In genomic region chr7:84073476-84073875, GRCh38 we compare ENCODE assay signal across 14 cellular contexts.
DNase-seq lines count a peak whose midpoint lies in the region; ATAC-seq, FAIRE-seq and TF ChIP-seq lines count a peak whose summit lies in the region.
"Had no signal": no experiment of that assay in that cellular context is flagged by ENCODE, and none has a peak within 500 bp of the region (broad histone marks: within the 10 kb centered on the region; RNA-seq: fewer than 3 reads in every experiment).

No MANE protein-coding gene starts in this region.

- no TSS peak for BruUV-seq in HepG2 (replicated peaks; lab: Mats Ljungman, UMichigan)

- FAIRE-seq in HepG2 (lab: Jason Lieb, UNC), result no peak

- TF ChIP-seq POLR2A in HepG2 (IDR thresholded peaks at IDR 0.05; ENCODE audit: insufficient read depth in 1 of 2, low read depth in 2 of 2, low read length in 2 of 2) (no peak), right lobe of liver (IDR thresholded peaks at IDR 0.05) (no peak), Peyer's patch (IDR thresholded peaks at IDR 0.05) (no peak)

- in situ Hi-C loops in HepG2 (cut with HindIII; ENCODE audit: extremely low pct_ligation_motif_present, low pct_unique_long_range_greater_than_20kb), result no loop called here

- no peaks in the 10 kb centered on the region for H3K79me2 ChIP-seq in HepG2 (ENCODE audit: insufficient read depth, low read length)

- intact Hi-C loops in HepG2 (cut with micrococcal nuclease; ENCODE audit: unreplicated experiment), result loop anchor here (5.0 kb wide), 1 partner anchor 96 kb away; no protein-coding TSS in a partner anchor
- intact Hi-C loops in right lobe of liver (cut with DNase I), result no loop called here

- no peaks in the 10 kb centered on the region for H3K9me3 ChIP-seq in HepG2 (ENCODE audit: low read length)
- no peaks in the 10 kb centered on the region for H3K9me3 ChIP-seq in right lobe of liver
- H3K9me3 ChIP-seq in Peyer's patch, result no peaks in the 10 kb centered on the region
- H3K9me3 ChIP-seq: ascending aorta, lower lobe of right lung, testis had no signal

- H4K20me1 ChIP-seq in HepG2 (ENCODE audit: insufficient read depth, low read length), result no peaks in the 10 kb centered on the region

- H3K4me1 ChIP-seq in HepG2 (ENCODE audit: insufficient read depth, low read length) (peaks cover 11% of the 10 kb centered on the region), right lobe of liver (no peaks in the 10 kb centered on the region), Peyer's patch (no peaks in the 10 kb centered on the region)
- H3K4me1 ChIP-seq: ascending aorta, lower lobe of right lung, testis had no signal

- H3K4me3 ChIP-seq in HepG2 (replicated peaks in 1 of 3; ENCODE audit: insufficient read depth in 1 of 3, low read depth in 2 of 3, low read length in 3 of 3) (no peak overlapping the region), right lobe of liver (no peak overlapping the region), Peyer's patch (no peak overlapping the region)
- H3K4me3 ChIP-seq: ascending aorta, lower lobe of right lung, testis had no signal

- TF ChIP-seq CTCF in HepG2 (CRISPR knock-in tag; IDR thresholded peaks at IDR 0.05) (no peak), right lobe of liver (IDR thresholded peaks at IDR 0.05) (no peak), Peyer's patch (IDR thresholded peaks at IDR 0.05) (no peak)

- no peak overlapping the region for H3K4me2 ChIP-seq in HepG2 (ENCODE audit: low read depth, low read length)

- H3K9ac ChIP-seq in HepG2 (ENCODE audit: insufficient read depth, low read depth, low read length), result no peak overlapping the region

- no peak for ATAC-seq in HepG2
- ATAC-seq in right lobe of liver, result no peak
- no peak for ATAC-seq in GM21390 (IDR thresholded peaks at IDR 0.05; ENCODE audit: unreplicated experiment)
- ATAC-seq: lower lobe of right lung, natural killer cell had no signal

- no peak overlapping the region for H3K27ac ChIP-seq in HepG2 (ENCODE audit: extremely low read length, insufficient read depth, low read length)
- H3K27ac ChIP-seq in right lobe of liver, result no peak overlapping the region
- H3K27ac ChIP-seq in Peyer's patch, result no peak overlapping the region
- H3K27ac ChIP-seq: ascending aorta, lower lobe of right lung, testis had no signal

- TF ChIP-seq EP300 in HepG2 (IDR thresholded peaks at IDR 0.05; ENCODE audit: low read depth in 2 of 2, low read length in 2 of 2) (peak in 1 of 2 experiments; percentile 46; a peak in 1 of 4 replicates), HepG2 (CRISPR knock-in tag; IDR thresholded peaks at IDR 0.05; ENCODE audit: borderline replicate concordance) (no peak)

- no peaks in the 10 kb centered on the region for H3K27me3 ChIP-seq in HepG2 (ENCODE audit: control insufficient read depth in 1 of 2, insufficient read depth in 2 of 2, low read length in 2 of 2)
- H3K27me3 ChIP-seq in right lobe of liver, result no peaks in the 10 kb centered on the region
- H3K27me3 ChIP-seq in Peyer's patch, result no peaks in the 10 kb centered on the region
- H3K27me3 ChIP-seq: ascending aorta, testis had no signal

- TF ChIP-seq RAD21 in HepG2 (CRISPR knock-in tag; IDR thresholded peaks at IDR 0.05), result no peak

- WGBS in HepG2 (ENCODE audit: low lambda C conversion rate), result 0% methylated on average over 2 of the region's 2 CpGs
- 18% methylated on average over 2 of the region's 2 CpGs for WGBS in right lobe of liver (ENCODE audit: insufficient coverage, low coverage, low lambda C conversion rate, missing lambda C conversion rate)

- H3K36me3 ChIP-seq in HepG2 (replicated peaks in 1 of 2; ENCODE audit: control insufficient read depth in 1 of 2, insufficient read depth in 2 of 2, low read length in 2 of 2) (no peaks in the 10 kb centered on the region), right lobe of liver (no peaks in the 10 kb centered on the region), Peyer's patch (no peaks in the 10 kb centered on the region)
- H3K36me3 ChIP-seq: ascending aorta, lower lobe of right lung had no signal

- peak; percentile 44 for DNase-seq in HepG2 (ENCODE audit: low spot score)
- DNase-seq in right lobe of liver, result no peak
- DNase-seq in SKM-1 (lab: John Stamatoyannopoulos, UW; ENCODE audit: unreplicated experiment), result peak; percentile 20
- peak; percentile 83 for DNase-seq in fibroblast of peridontal ligament (ENCODE audit: extremely low read depth)
- no peak for DNase-seq in Peyer's patch
- DNase-seq in mucosa of gallbladder (ENCODE audit: low spot score), result no peak
- DNase-seq in germinal center (ENCODE audit: low spot score), result no peak
- DNase-seq: lower lobe of right lung; natural killer cell; NCI-H1105; stimulated activated CD4-positive, alpha-beta T cell treated with anti-CD3 and anti-CD28 coated beads, Interleukin-1b, Interleukin-23, amount 100 ng/mL, for 48 hours; testis had no signal

- POLR2A ChIA-PET in HepG2 (lab: Yijun Ruan, JAX), result no interaction called here

- no peak overlapping the region for H2AFZ ChIP-seq in HepG2 (ENCODE audit: low read length)

- CTCF ChIA-PET in HepG2 (lab: Yijun Ruan, JAX; ENCODE audit: low intra/inter-chr PET ratio, low total read pairs), result no interaction called here

TF ChIP-seq in HepG2, 621 proteins besides CTCF, POLR2A, EP300 and RAD21 (continues in another document):
- TF ChIP-seq SPEN (CRISPR knock-in tag; IDR thresholded peaks at IDR 0.05; ENCODE audit: low read depth) (no peak), ZSCAN25 (CRISPR knock-in tag; IDR thresholded peaks at IDR 0.05) (no peak), TCF7 (IDR thresholded peaks at IDR 0.05; ENCODE audit: low read depth) (0 out of 2 replicates have a peak, but pooled peaks have one; percentile 21), MBNL3 (CRISPR knock-in tag; conservative IDR thresholded peaks at IDR 0.05) (no peak), CREB1 (IDR thresholded peaks at IDR 0.05) (no peak), CREB1 (CRISPR knock-in tag; IDR thresholded peaks at IDR 0.05) (no peak), ZNF850 (CRISPR knock-in tag; conservative IDR thresholded peaks at IDR 0.05) (no peak), HOXD1 (CRISPR knock-in tag; IDR thresholded peaks at IDR 0.05) (no peak), ZNF343 (CRISPR knock-in tag; IDR thresholded peaks at IDR 0.05) (no peak), GATAD2A (CRISPR knock-in tag; IDR thresholded peaks at IDR 0.05) (peak; percentile 23; the same call in 1 of the 2 replicates), CEBPG (CRISPR knock-in tag; IDR thresholded peaks at IDR 0.05) (peak; percentile 46; the same call in 1 of the 2 replicates), ZFX (CRISPR knock-in tag; IDR thresholded peaks at IDR 0.05; ENCODE audit: low read depth) (no peak), SAFB2 (CRISPR knock-in tag; IDR thresholded peaks at IDR 0.05; ENCODE audit: borderline replicate concordance, low read depth) (no peak)
- TF ChIP-seq, protein P1, sequence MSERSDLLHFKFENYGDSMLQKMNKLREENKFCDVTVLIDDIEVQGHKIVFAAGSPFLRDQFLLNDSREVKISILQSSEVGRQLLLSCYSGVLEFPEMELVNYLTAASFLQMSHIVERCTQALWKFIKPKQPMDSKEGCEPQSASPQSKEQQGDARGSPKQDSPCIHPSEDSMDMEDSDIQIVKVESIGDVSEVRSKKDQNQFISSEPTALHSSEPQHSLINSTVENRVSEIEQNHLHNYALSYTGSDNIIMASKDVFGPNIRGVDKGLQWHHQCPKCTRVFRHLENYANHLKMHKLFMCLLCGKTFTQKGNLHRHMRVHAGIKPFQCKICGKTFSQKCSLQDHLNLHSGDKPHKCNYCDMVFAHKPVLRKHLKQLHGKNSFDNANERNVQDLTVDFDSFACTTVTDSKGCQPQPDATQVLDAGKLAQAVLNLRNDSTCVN (CRISPR knock-in tag; IDR thresholded peaks at IDR 0.05; ENCODE audit: borderline replicate concordance), result no peak
- TF ChIP-seq, protein P2, sequence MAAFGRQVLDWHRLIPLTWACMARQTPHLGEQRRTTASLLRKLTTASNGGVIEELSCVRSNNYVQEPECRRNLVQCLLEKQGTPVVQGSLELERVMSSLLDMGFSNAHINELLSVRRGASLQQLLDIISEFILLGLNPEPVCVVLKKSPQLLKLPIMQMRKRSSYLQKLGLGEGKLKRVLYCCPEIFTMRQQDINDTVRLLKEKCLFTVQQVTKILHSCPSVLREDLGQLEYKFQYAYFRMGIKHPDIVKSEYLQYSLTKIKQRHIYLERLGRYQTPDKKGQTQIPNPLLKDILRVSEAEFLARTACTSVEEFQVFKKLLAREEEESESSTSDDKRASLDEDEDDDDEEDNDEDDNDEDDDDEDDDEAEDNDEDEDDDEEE (CRISPR knock-in tag; IDR thresholded peaks at IDR 0.05), result no peak

Comparison
In these comparisons a context has a peak if more than half of its experiments do, and no peak if none do; other contexts are left out.
1. DNase-seq: peak in HepG2 (single experiment), SKM-1 (single experiment) and fibroblast of peridontal ligament (single experiment); none in right lobe of liver (0 of 3), Peyer's patch (0 of 3), mucosa of gallbladder (single experiment) and germinal center (single experiment).